Comparison of ENCODE assay signal across 27 cellular contexts in genomic region chr15:40736575-40736974, GRCh38. TPM values are rescaled to one million over a fixed set of nuclear protein-coding genes. Genes with fewer than 3 reads are reported as not detected.
DNase-seq lines count a peak whose midpoint lies in the region; ATAC-seq and TF ChIP-seq lines count a peak whose summit lies in the region.
"Had no signal": no experiment of that assay in that cellular context is flagged by ENCODE, and none has a peak within 500 bp of the region (broad histone marks: within the 10 kb centered on the region; RNA-seq: fewer than 3 reads in every experiment).

No MANE protein-coding gene starts in this region.

- H3K9ac ChIP-seq in SK-N-MC (ENCODE audit: insufficient read length), result no peak overlapping the region
- H3K9ac ChIP-seq: SK-N-SH had no signal

- H3K4me1 Mint-ChIP-seq in activated T-cell treated with anti-CD3 and anti-CD28 coated beads, Interleukin-2, amount 50 U/mL, for 24 hours (ENCODE audit: low read depth), result no peaks in the 10 kb centered on the region
- H3K4me1 Mint-ChIP-seq in activated T-cell treated with anti-CD3 and anti-CD28 coated beads, Interleukin-2, amount 50 U/mL, for 4 hours (ENCODE audit: low read depth), result no peaks in the 10 kb centered on the region
- H3K4me1 Mint-ChIP-seq in HFFc6 (ENCODE audit: low read depth), result no peaks in the 10 kb centered on the region; the same call in 1 of the 2 replicates
- H3K4me1 Mint-ChIP-seq: CD14-positive monocyte; CD8-positive, alpha-beta memory T cell; IgD-negative memory B cell had no signal

- H3K9me3 Mint-ChIP-seq in activated T-cell treated with anti-CD3 and anti-CD28 coated beads, Interleukin-2, amount 50 U/mL, for 24 hours, result no peaks in the 10 kb centered on the region
- H3K9me3 Mint-ChIP-seq in activated T-cell treated with anti-CD3 and anti-CD28 coated beads, Interleukin-2, amount 50 U/mL, for 4 hours, result no peaks in the 10 kb centered on the region
- no peaks in the 10 kb centered on the region for H3K9me3 Mint-ChIP-seq in HFFc6
- H3K9me3 Mint-ChIP-seq: CD14-positive monocyte; CD8-positive, alpha-beta memory T cell; IgD-negative memory B cell had no signal

- H3K4me3 ChIP-seq in SK-N-MC (no peak overlapping the region), osteoblast (ENCODE audit: insufficient read depth, low read length) (no peak overlapping the region), suprapubic skin (no peak overlapping the region)
- H3K4me3 ChIP-seq: A549, GM12878, Peyer's patch had no signal

- 91% methylated on average over 4 of the region's 4 CpGs for WGBS in suprapubic skin

- no peak for ATAC-seq in activated T-cell treated with anti-CD3 and anti-CD28 coated beads, Interleukin-2, amount 50 U/mL, for 4 hours
- no peak for ATAC-seq in GM21390 (IDR thresholded peaks at IDR 0.05; ENCODE audit: unreplicated experiment)
- ATAC-seq: A549, GM12878, HCT116 had no signal

- H3K36me3 ChIP-seq in SK-N-MC (ENCODE audit: insufficient read depth, low read length) (peaks cover 75% of the 10 kb centered on the region), osteoblast (ENCODE audit: insufficient read depth, low read length) (peaks cover 75% of the 10 kb centered on the region), suprapubic skin (peaks cover 91% of the 10 kb centered on the region)

- no peak for TF ChIP-seq POLR2A in suprapubic skin (IDR thresholded peaks at IDR 0.05)

- no peak overlapping the region for H3K4me3 Mint-ChIP-seq in activated T-cell treated with anti-CD3 and anti-CD28 coated beads, Interleukin-2, amount 50 U/mL, for 24 hours
- H3K4me3 Mint-ChIP-seq in activated T-cell treated with anti-CD3 and anti-CD28 coated beads, Interleukin-2, amount 50 U/mL, for 4 hours, result no peak overlapping the region
- no peak overlapping the region for H3K4me3 Mint-ChIP-seq in HFFc6
- H3K4me3 Mint-ChIP-seq: CD14-positive monocyte; CD8-positive, alpha-beta memory T cell; IgD-negative memory B cell had no signal

- H4K20me1 ChIP-seq in osteoblast (ENCODE audit: insufficient read depth, low read length), result no peaks in the 10 kb centered on the region

- H3K27ac Mint-ChIP-seq in activated T-cell treated with anti-CD3 and anti-CD28 coated beads, Interleukin-2, amount 50 U/mL, for 24 hours, result peak overlapping the region; percentile 73
- peak overlapping the region; percentile 53; the same call in 1 of the 2 replicates for H3K27ac Mint-ChIP-seq in HFFc6

- no peak for TF ChIP-seq CTCF in HFFc6 (IDR thresholded peaks at IDR 0.05)
- TF ChIP-seq CTCF in osteoblast (IDR thresholded peaks at IDR 0.05; ENCODE audit: extremely low read depth, low read depth, low read length), result no peak
- no peak for TF ChIP-seq CTCF in suprapubic skin (IDR thresholded peaks at IDR 0.05)

- DNase-seq in activated T-cell treated with anti-CD3 and anti-CD28 coated beads, Interleukin-2, amount 50 U/mL, for 24 hours, result no peak
- DNase-seq in activated T-cell treated with anti-CD3 and anti-CD28 coated beads, Interleukin-2, amount 50 U/mL, for 4 hours, result no peak
- no peak for DNase-seq in HFFc6
- DNase-seq in SK-N-MC (ENCODE audit: low read depth, low spot score), result no peak
- no peak for DNase-seq in osteoblast (ENCODE audit: insufficient read length, low spot score, missing footprints)
- no peak for DNase-seq in suprapubic skin (ENCODE audit: low spot score in 2 of 2)
- no peak for DNase-seq in NCI-H1694 (lab: John Stamatoyannopoulos, UW)
- DNase-seq: CD8-positive, alpha-beta memory T cell; DMS 273 treated with DMSO at 0.1 percent for 48 hours; DMS79; EL; GDM1; Kasumi-1; MV-4-11; NCI-H146; NCI-H2029; NCI-H446 treated with DMSO at 0.1 percent for 48 hours; SIG-M5; SK-N-SH; SW 1271 had no signal

- H3K27me3 ChIP-seq in osteoblast (ENCODE audit: insufficient read depth, low read length), result no peaks in the 10 kb centered on the region
- H3K27me3 ChIP-seq in suprapubic skin, result no peaks in the 10 kb centered on the region
- H3K27me3 ChIP-seq: Peyer's patch had no signal

- no peak overlapping the region for H3K4me2 ChIP-seq in osteoblast (ENCODE audit: insufficient read depth, low read length)
- H3K4me2 ChIP-seq: A549, SK-N-SH had no signal

- no peaks in the 10 kb centered on the region for H3K79me2 ChIP-seq in osteoblast (ENCODE audit: insufficient read depth, low read length)

- H3K4me1 ChIP-seq in osteoblast (ENCODE audit: insufficient read depth, low read length) (no peaks in the 10 kb centered on the region), suprapubic skin (no peaks in the 10 kb centered on the region)
- H3K4me1 ChIP-seq: A549, Peyer's patch had no signal

- no peak for TF ChIP-seq EP300 in suprapubic skin (IDR thresholded peaks at IDR 0.05)

- H3K9me3 ChIP-seq in SK-N-MC (ENCODE audit: low read depth, low read length), result no peaks in the 10 kb centered on the region
- no peaks in the 10 kb centered on the region for H3K9me3 ChIP-seq in osteoblast (ENCODE audit: low read depth, low read length)
- H3K9me3 ChIP-seq in suprapubic skin, result no peaks in the 10 kb centered on the region
- H3K9me3 ChIP-seq: A549, Peyer's patch, SK-N-SH had no signal

- no peaks in the 10 kb centered on the region for H3K27me3 Mint-ChIP-seq in activated T-cell treated with anti-CD3 and anti-CD28 coated beads, Interleukin-2, amount 50 U/mL, for 24 hours
- no peaks in the 10 kb centered on the region for H3K27me3 Mint-ChIP-seq in activated T-cell treated with anti-CD3 and anti-CD28 coated beads, Interleukin-2, amount 50 U/mL, for 4 hours (ENCODE audit: low read depth)
- H3K27me3 Mint-ChIP-seq in HFFc6 (ENCODE audit: insufficient read depth), result peaks cover 2% of the 10 kb centered on the region
- H3K27me3 Mint-ChIP-seq: CD8-positive, alpha-beta memory T cell; IgD-negative memory B cell had no signal

- no peak overlapping the region for H2AFZ ChIP-seq in osteoblast (ENCODE audit: low read length)

- peaks cover 96% of the 10 kb centered on the region for H3K36me3 Mint-ChIP-seq in activated T-cell treated with anti-CD3 and anti-CD28 coated beads, Interleukin-2, amount 50 U/mL, for 24 hours (ENCODE audit: low read depth)
- peaks cover 22% of the 10 kb centered on the region for H3K36me3 Mint-ChIP-seq in activated T-cell treated with anti-CD3 and anti-CD28 coated beads, Interleukin-2, amount 50 U/mL, for 4 hours (ENCODE audit: insufficient read depth)
- H3K36me3 Mint-ChIP-seq in HFFc6 (ENCODE audit: low read depth), result no peaks in the 10 kb centered on the region

- H3K27ac ChIP-seq in SK-N-MC, result peak overlapping the region; percentile 52; the same call in 1 of the 2 replicates
- H3K27ac ChIP-seq in osteoblast (ENCODE audit: low read depth, low read length), result peak overlapping the region; percentile 12
- H3K27ac ChIP-seq in suprapubic skin, result no peak overlapping the region
- H3K27ac ChIP-seq: A549, Peyer's patch had no signal

RNA-seq across cellular contexts. Expression of gene RMDN3, which starts 18.5 kb away (rescaled TPM):
- 10 to 100 TPM; 62.1 to 63.7 (median 62.9) TPM for total RNA-seq in activated T-cell treated with anti-CD3 and anti-CD28 coated beads, Interleukin-2, amount 50 U/mL, for 4 hours
- 10 to 100 TPM; 32.6 to 43.2 (median 35.6) TPM for total RNA-seq in HFFc6 (2021; fragmentation: NEBNext Ultra II Directional; extraction: Animal tissue kit (Norgen Biotek cat#: 25700))
- total RNA-seq in osteoblast (18.6 and 19.9 TPM in 2 replicates), suprapubic skin (10 to 100 TPM; 25.4 to 44.8 (median 35.6) TPM)

RNA-seq across cellular contexts. Expression of gene GCHFR, which starts 27.3 kb away (rescaled TPM):
- 10 to 100 TPM; 18.5 to 25.6 (median 25.3) TPM for total RNA-seq in activated T-cell treated with anti-CD3 and anti-CD28 coated beads, Interleukin-2, amount 50 U/mL, for 4 hours
- 1 to 10 TPM; 1.6 to 3.1 (median 2.7) TPM for total RNA-seq in HFFc6 (2021; fragmentation: NEBNext Ultra II Directional; extraction: Animal tissue kit (Norgen Biotek cat#: 25700))
- total RNA-seq in osteoblast, result 4.4 and 4.7 TPM in 2 replicates
- 10 to 100 TPM; 39.4 to 70.3 (median 56.2) TPM for total RNA-seq in suprapubic skin

RNA-seq across cellular contexts. Expression of gene C15orf62, which starts 33.2 kb away (rescaled TPM):
- total RNA-seq in activated T-cell treated with anti-CD3 and anti-CD28 coated beads, Interleukin-2, amount 50 U/mL, for 4 hours, result under 1 TPM; 0.24 to 0.53 (median 0.25) TPM
- under 1 TPM in 2 of 6 experiments, not detected in 4; 0.14 to 0.20 TPM for total RNA-seq in HFFc6 (2021; fragmentation: NEBNext Ultra II Directional; extraction: Animal tissue kit (Norgen Biotek cat#: 25700))
- under 0.01 and 0.29 TPM in 2 replicates for total RNA-seq in osteoblast
- 10 to 100 TPM in 3 of 4 donors, 1 to 10 TPM in 1; 6.8 to 25.2 (median 19.6) TPM for total RNA-seq in suprapubic skin

RNA-seq across cellular contexts. Expression of gene RAD51, which starts 41.6 kb away (rescaled TPM):
- 10 to 100 TPM; 28.2 to 39.7 (median 31.0) TPM for total RNA-seq in activated T-cell treated with anti-CD3 and anti-CD28 coated beads, Interleukin-2, amount 50 U/mL, for 4 hours
- 10 to 100 TPM in 5 of 6 experiments, 1 to 10 TPM in 1; 8.2 to 15.9 (median 12.1) TPM for total RNA-seq in HFFc6 (2021; fragmentation: NEBNext Ultra II Directional; extraction: Animal tissue kit (Norgen Biotek cat#: 25700))
- total RNA-seq in osteoblast, result 1.8 TPM in 2 replicates
- 1 to 10 TPM in 2 of 4 donors, under 1 TPM in 2; 0.64 to 2.2 (median 1.1) TPM for total RNA-seq in suprapubic skin
